In genomic region chr5:53095222-53095621, GRCh38 we compare ENCODE assay signal across 13 cellular contexts. TPM values are rescaled to one million over a fixed set of nuclear protein-coding genes. Genes with fewer than 3 reads are reported as not detected.
DNase-seq lines count a peak whose midpoint lies in the region; ATAC-seq, FAIRE-seq and TF ChIP-seq lines count a peak whose summit lies in the region.
"Had no signal": no experiment of that assay in that cellular context is flagged by ENCODE, and none has a peak within 500 bp of the region (broad histone marks: within the 10 kb centered on the region; RNA-seq: fewer than 3 reads in every experiment).

No MANE protein-coding gene starts in this region.

- H3K9me3 Mint-ChIP-seq in activated CD4-positive, alpha-beta T cell treated with anti-CD3 and anti-CD28 coated beads, Interleukin-2, amount 10 ng/mL, durations not matched to agents 24 days and 14 days: no peaks in the 10 kb centered on the region
- no peaks in the 10 kb centered on the region for H3K9me3 Mint-ChIP-seq in progenitor cell of endocrine pancreas (ENCODE audit: low read depth)
- H3K9me3 Mint-ChIP-seq in activated naive CD8-positive, alpha-beta T cell treated with anti-CD3 and anti-CD28 coated beads for 36 hours: no peaks in the 10 kb centered on the region
- H3K9me3 Mint-ChIP-seq: CD4-positive, CD25-positive, alpha-beta regulatory T cell; GM23338 had no signal

- H3K4me1 ChIP-seq in Panc1 (ENCODE audit: control insufficient read depth, insufficient read depth, low read length): peaks cover 14% of the 10 kb centered on the region
- H3K4me1 ChIP-seq: BE2C had no signal

- no peak overlapping the region for H3K27ac ChIP-seq in Panc1 (ENCODE audit: low read length)

- no peaks in the 10 kb centered on the region for H3K9me3 ChIP-seq in Panc1 (ENCODE audit: control insufficient read depth, insufficient read depth, low read depth, low read length)
- H3K9me3 ChIP-seq: BE2C, Caco-2 had no signal

- no peak overlapping the region for H3K4me3 ChIP-seq in Panc1 (ENCODE audit: low read depth in 2 of 2, low read length in 2 of 2)
- H3K4me3 ChIP-seq: GM23338 had no signal

- TF ChIP-seq CTCF in Panc1 (IDR thresholded peaks at IDR 0.05) (no peak), progenitor cell of endocrine pancreas (IDR thresholded peaks at IDR 0.05; ENCODE audit: unreplicated experiment) (no peak)

- in situ Hi-C loops in Panc1 (cut with HindIII; ENCODE audit: low pct_unique_long_range_greater_than_20kb, low sequenced_read_pairs): no loop called here

- peaks cover 20% of the 10 kb centered on the region; the same call in 1 of the 2 replicates for H3K36me3 ChIP-seq in Panc1 (ENCODE audit: control insufficient read depth, insufficient read depth, low read length)

- H3K27ac Mint-ChIP-seq in activated CD4-positive, alpha-beta T cell treated with anti-CD3 and anti-CD28 coated beads, Interleukin-2, amount 10 ng/mL, durations not matched to agents 24 days and 14 days: no peak overlapping the region
- H3K27ac Mint-ChIP-seq in progenitor cell of endocrine pancreas: peak overlapping the region; percentile 45
- H3K27ac Mint-ChIP-seq in activated naive CD8-positive, alpha-beta T cell treated with anti-CD3 and anti-CD28 coated beads for 36 hours: no peak overlapping the region
- H3K27ac Mint-ChIP-seq: CD4-positive, CD25-positive, alpha-beta regulatory T cell; GM23338 had no signal

- peaks cover 24% of the 10 kb centered on the region for H3K4me1 Mint-ChIP-seq in activated CD4-positive, alpha-beta T cell treated with anti-CD3 and anti-CD28 coated beads, Interleukin-2, amount 10 ng/mL, durations not matched to agents 24 days and 14 days
- H3K4me1 Mint-ChIP-seq in progenitor cell of endocrine pancreas (ENCODE audit: low read depth): peaks cover 15% of the 10 kb centered on the region
- H3K4me1 Mint-ChIP-seq in activated naive CD8-positive, alpha-beta T cell treated with anti-CD3 and anti-CD28 coated beads for 36 hours: peaks cover 11% of the 10 kb centered on the region
- H3K4me1 Mint-ChIP-seq: GM23338 had no signal

- DNase-seq in activated CD4-positive, alpha-beta T cell treated with anti-CD3 and anti-CD28 coated beads, Interleukin-2, amount 10 ng/mL, durations not matched to agents 24 days and 14 days: peak; percentile 55
- DNase-seq in activated CD4-positive, alpha-beta T cell treated with anti-CD3 and anti-CD28 coated beads for 48 hours: no peak
- DNase-seq in HTR-8/SVneo (ENCODE audit: insufficient read length, low spot score): no peak
- no peak for DNase-seq in Panc1 (ENCODE audit: low read depth, low spot score)
- DNase-seq in progenitor cell of endocrine pancreas (ENCODE audit: low spot score, unreplicated experiment): no peak
- no peak for DNase-seq in NK-92 (lab: John Stamatoyannopoulos, UW; ENCODE audit: unreplicated experiment)
- no peak for DNase-seq in activated naive CD8-positive, alpha-beta T cell treated with anti-CD3 and anti-CD28 coated beads for 36 hours
- DNase-seq: DMS153 had no signal

- H3K27me3 ChIP-seq in Panc1 (ENCODE audit: control insufficient read depth, insufficient read depth, low read length): no peaks in the 10 kb centered on the region
- H3K27me3 ChIP-seq: BE2C had no signal

- no peak overlapping the region for H3K4me3 Mint-ChIP-seq in activated CD4-positive, alpha-beta T cell treated with anti-CD3 and anti-CD28 coated beads, Interleukin-2, amount 10 ng/mL, durations not matched to agents 24 days and 14 days
- H3K4me3 Mint-ChIP-seq in progenitor cell of endocrine pancreas (ENCODE audit: low read depth): no peak overlapping the region
- H3K4me3 Mint-ChIP-seq in activated naive CD8-positive, alpha-beta T cell treated with anti-CD3 and anti-CD28 coated beads for 36 hours: no peak overlapping the region
- H3K4me3 Mint-ChIP-seq: CD4-positive, CD25-positive, alpha-beta regulatory T cell; GM23338 had no signal

- FAIRE-seq in HTR-8/SVneo (lab: Jason Lieb, UNC): peak; percentile 31
- FAIRE-seq: GM12892 had no signal

- POLR2A ChIA-PET in Panc1 (lab: Charles Lee): no interaction called here

- H3K27me3 Mint-ChIP-seq in activated CD4-positive, alpha-beta T cell treated with anti-CD3 and anti-CD28 coated beads, Interleukin-2, amount 10 ng/mL, durations not matched to agents 24 days and 14 days: no peaks in the 10 kb centered on the region
- H3K27me3 Mint-ChIP-seq in progenitor cell of endocrine pancreas: no peaks in the 10 kb centered on the region
- no peaks in the 10 kb centered on the region for H3K27me3 Mint-ChIP-seq in activated naive CD8-positive, alpha-beta T cell treated with anti-CD3 and anti-CD28 coated beads for 36 hours
- H3K27me3 Mint-ChIP-seq: CD4-positive, CD25-positive, alpha-beta regulatory T cell had no signal

- peak; percentile 60 for ATAC-seq in Panc1

- H3K36me3 Mint-ChIP-seq in activated CD4-positive, alpha-beta T cell treated with anti-CD3 and anti-CD28 coated beads, Interleukin-2, amount 10 ng/mL, durations not matched to agents 24 days and 14 days (ENCODE audit: low read depth): peaks cover 44% of the 10 kb centered on the region
- peaks cover 6% of the 10 kb centered on the region for H3K36me3 Mint-ChIP-seq in progenitor cell of endocrine pancreas (ENCODE audit: insufficient read depth)
- H3K36me3 Mint-ChIP-seq in activated naive CD8-positive, alpha-beta T cell treated with anti-CD3 and anti-CD28 coated beads for 36 hours: peaks cover 4% of the 10 kb centered on the region

- BruUV-seq in Panc1 (replicated peaks; lab: Mats Ljungman, UMichigan): no TSS peak

- intact Hi-C loops in activated CD4-positive, alpha-beta T cell treated with anti-CD3 and anti-CD28 coated beads, Interleukin-2, amount 10 ng/mL, durations not matched to agents 24 days and 14 days (cut with micrococcal nuclease): no loop called here
- intact Hi-C loops in Panc1 (cut with micrococcal nuclease; ENCODE audit: unreplicated experiment): no loop called here

- CTCF ChIA-PET in Panc1 (lab: Charles Lee): interaction anchor here (1.1 kb wide), 1 partner anchor 147 kb away, joined by 3 read pairs; no protein-coding TSS in a partner anchor

RNA-seq across cellular contexts. Expression of gene MOCS2, which starts 14.3 kb away (rescaled TPM):
- 16.5 and 18.4 TPM in 2 replicates for total RNA-seq in activated CD4-positive, alpha-beta T cell treated with anti-CD3 and anti-CD28 coated beads, Interleukin-2, amount 10 ng/mL, durations not matched to agents 24 days and 14 days
- total RNA-seq in Panc1 (2021; ENCODE audit: unreplicated experiment): 39.5 TPM
- polyA plus RNA-seq in Panc1 (2012; ENCODE audit: insufficient read length): 18.4 TPM
- total RNA-seq in progenitor cell of endocrine pancreas: 26.2 and 28.0 TPM in 2 replicates
- total RNA-seq in activated naive CD8-positive, alpha-beta T cell treated with anti-CD3 and anti-CD28 coated beads for 36 hours: 10 to 100 TPM; 27.0 to 32.0 TPM
